8 cellular contexts compared by ENCODE assay signal in genomic region chr6:1686117-1687098, GRCh38.
DNase-seq lines count a peak whose midpoint lies in the region; ATAC-seq, FAIRE-seq and TF ChIP-seq lines count a peak whose summit lies in the region.

No MANE protein-coding gene starts in this region.

- H3K4me3 ChIP-seq in left ventricle myocardium inferior = no peak overlapping the region

- peak overlapping the region; percentile 61 for H3K27ac ChIP-seq in left ventricle myocardium inferior (replicated peaks)

- intact Hi-C loops in left ventricle myocardium inferior (cut with micrococcal nuclease) = no loop called here

- TF ChIP-seq CTCF in left ventricle myocardium inferior (IDR thresholded peaks at IDR 0.05; ENCODE audit: borderline replicate concordance) = peak; percentile 47

- H3K4me1 ChIP-seq in left ventricle myocardium inferior = peaks cover 16% of the 10 kb centered on the region

- no peaks in the 10 kb centered on the region for H3K36me3 ChIP-seq in left ventricle myocardium inferior

- peak; percentile 59 for FAIRE-seq in A204.1 (lab: Jason Lieb, UNC)
- no peak for FAIRE-seq in GM12891 (lab: Jason Lieb, UNC)

- ATAC-seq in HG03432 (IDR thresholded peaks at IDR 0.05; ENCODE audit: unreplicated experiment) = no peak
- ATAC-seq in HG03342 (IDR thresholded peaks at IDR 0.05; ENCODE audit: unreplicated experiment) = no peak
- ATAC-seq in GM21737 (IDR thresholded peaks at IDR 0.05; ENCODE audit: unreplicated experiment) = no peak

- peak; percentile 40 for DNase-seq in HT-29 (ENCODE audit: low spot score)
- DNase-seq in SW480 (ENCODE audit: low spot score) = peak; percentile 33
- peak; percentile 21 for DNase-seq in left ventricle myocardium inferior
- no peak for DNase-seq in GM12891 (ENCODE audit: insufficient read length, low spot score)

- H3K27me3 ChIP-seq in left ventricle myocardium inferior (ENCODE audit: low read depth) = no peaks in the 10 kb centered on the region

- no peaks in the 10 kb centered on the region for H3K9me3 ChIP-seq in left ventricle myocardium inferior (replicated peaks)

- TF ChIP-seq POLR2A in GM12891 (IDR thresholded peaks at IDR 0.05; ENCODE audit: low read depth, low read length) = no peak

TF ChIP-seq in GM12891, 5 proteins besides CTCF, POLR2A, EP300 and RAD21:
- no peak for TF ChIP-seq PAX5 (IDR thresholded peaks at IDR 0.05; ENCODE audit: insufficient read depth, low read length, severe bottlenecking)
- TF ChIP-seq SPI1 (IDR thresholded peaks at IDR 0.05; ENCODE audit: low read depth, low read length) = no peak
- TF ChIP-seq POU2F2 (IDR thresholded peaks at IDR 0.05; ENCODE audit: low read depth, low read length) = no peak
- no peak for TF ChIP-seq TAF1 (IDR thresholded peaks at IDR 0.05; ENCODE audit: low read depth, low read length)
- no peak for TF ChIP-seq POLR2AphosphoS5 (IDR thresholded peaks at IDR 0.05; ENCODE audit: low read depth, low read length)
